Comparison of ENCODE assay signal across 3 cellular contexts in genomic region chr1:37042506-37042905, GRCh38.
TF ChIP-seq lines count a peak whose summit lies in the region.

No MANE protein-coding gene starts in this region.

TF ChIP-seq in GM23338, 12 proteins besides CTCF, POLR2A, EP300 and RAD21:
- no peak for TF ChIP-seq NANOG (IDR thresholded peaks at IDR 0.05; ENCODE audit: borderline replicate concordance)
- TF ChIP-seq ZNF331 (CRISPR knock-in tag; IDR thresholded peaks at IDR 0.05; ENCODE audit: low read depth), result no peak
- no peak for TF ChIP-seq REST (IDR thresholded peaks at IDR 0.05; ENCODE audit: unreplicated experiment)
- no peak for TF ChIP-seq CREB1 (CRISPR knock-in tag; IDR thresholded peaks at IDR 0.05; ENCODE audit: low read depth)
- TF ChIP-seq EZH2 (IDR thresholded peaks at IDR 0.05; ENCODE audit: low read depth, unreplicated experiment), result no peak
- no peak for TF ChIP-seq POLR2AphosphoS5 (IDR thresholded peaks at IDR 0.05; ENCODE audit: low read depth)
- TF ChIP-seq EZH2phosphoT487 (IDR thresholded peaks at IDR 0.05; ENCODE audit: unreplicated experiment), result no peak
- TF ChIP-seq JUNB (IDR thresholded peaks at IDR 0.05; ENCODE audit: unreplicated experiment), result no peak
- TF ChIP-seq ETS1 (IDR thresholded peaks at IDR 0.05), result no peak

TF ChIP-seq in H1, 55 proteins besides CTCF, POLR2A, EP300 and RAD21:
- TF ChIP-seq BACH1 (IDR thresholded peaks at IDR 0.05; ENCODE audit: low read length) (no peak), MAFK (IDR thresholded peaks at IDR 0.05; ENCODE audit: low read depth, low read length) (no peak), SAP30 (IDR thresholded peaks at IDR 0.05; ENCODE audit: insufficient read depth, insufficient replicate concordance, low read length) (no peak), MAX (IDR thresholded peaks at IDR 0.05) (no peak), BRCA1 (IDR thresholded peaks at IDR 0.05; ENCODE audit: low read depth, low read length) (no peak), FOSL1 (IDR thresholded peaks at IDR 0.05; ENCODE audit: insufficient read depth, low read depth, low read length) (no peak), HDAC2 (IDR thresholded peaks at IDR 0.05; ENCODE audit: borderline replicate concordance in 1 of 2, low read depth in 2 of 2, low read length in 2 of 2) (no peak), BCL11A (IDR thresholded peaks at IDR 0.05; ENCODE audit: low read depth in 2 of 2, low read length in 2 of 2) (no peak), HDAC6 (IDR thresholded peaks at IDR 0.05; ENCODE audit: low read depth, low read length) (no peak), E2F6 (IDR thresholded peaks at IDR 0.05) (no peak), SUZ12 (IDR thresholded peaks at IDR 0.05; ENCODE audit: low read length) (no peak), CBX5 (IDR thresholded peaks at IDR 0.05; ENCODE audit: low read depth, low read length) (no peak), EGR1 (IDR thresholded peaks at IDR 0.05; ENCODE audit: borderline replicate concordance, low read depth, low read length) (no peak), JUN (IDR thresholded peaks at IDR 0.05; ENCODE audit: low read depth, low read length) (no peak), PHF8 (conservative IDR thresholded peaks at IDR 0.05; ENCODE audit: low read depth, low read length) (no peak), KDM4A (IDR thresholded peaks at IDR 0.05; ENCODE audit: low read depth, low read length, severe bottlenecking) (no peak), SP1 (IDR thresholded peaks at IDR 0.05; ENCODE audit: low read depth, low read length) (no peak), GABPA (IDR thresholded peaks at IDR 0.05; ENCODE audit: borderline replicate concordance, insufficient read depth, low read length) (no peak), TBP (IDR thresholded peaks at IDR 0.05; ENCODE audit: low read depth, low read length) (no peak)

TF ChIP-seq in SK-N-SH treated with all-trans-retinoic acid at 6 μM for 48 hours, 23 proteins besides CTCF, POLR2A, EP300 and RAD21:
- TF ChIP-seq POU6F1 (CRISPR knock-in tag; IDR thresholded peaks at IDR 0.05; ENCODE audit: borderline replicate concordance, low read depth), result no peak
- no peak for TF ChIP-seq ZNF8 (CRISPR knock-in tag; IDR thresholded peaks at IDR 0.05)
- TF ChIP-seq CSRNP3 (CRISPR knock-in tag; IDR thresholded peaks at IDR 0.05), result no peak
- TF ChIP-seq ZNF70 (CRISPR knock-in tag; IDR thresholded peaks at IDR 0.05), result no peak
- no peak for TF ChIP-seq PPARA (CRISPR knock-in tag; IDR thresholded peaks at IDR 0.05; ENCODE audit: borderline replicate concordance)
TF ChIP-seq in SK-N-SH treated with all-trans-retinoic acid at 6 μM for 48 hours: peak in this region for 0.
